Comparison of ENCODE assay signal across 8 cellular contexts in the genomic region with DNA sequence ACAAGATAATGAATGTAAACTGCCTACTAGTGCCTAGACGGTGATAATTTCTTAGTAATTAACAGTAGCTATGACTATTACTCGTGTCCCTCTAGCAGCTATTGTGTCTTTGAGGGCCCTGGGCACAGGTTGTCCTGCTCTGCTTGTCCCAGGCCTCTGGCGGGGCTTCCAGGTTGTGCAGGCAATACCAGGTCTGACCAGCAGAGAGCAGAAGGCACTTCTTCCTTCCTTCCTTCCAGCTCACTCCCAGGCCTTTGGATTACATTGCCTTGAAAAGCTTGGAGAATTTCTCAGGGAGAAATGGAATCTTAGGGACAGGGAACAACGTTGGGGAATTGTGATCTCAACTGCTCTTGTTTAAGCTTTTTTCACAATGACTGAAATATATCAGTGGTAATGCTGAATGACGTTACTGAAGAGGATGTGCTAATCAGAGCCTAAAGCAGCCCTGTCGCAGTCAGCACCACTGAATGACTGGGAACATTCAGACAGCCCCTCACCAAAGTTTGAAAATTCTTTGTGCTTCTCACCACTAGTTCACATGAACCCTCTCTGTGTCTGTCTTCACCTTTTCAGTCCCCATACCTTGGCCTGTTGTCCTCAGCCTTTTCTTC.
A peak's percentile ranks its signal among the peaks of the same experiment; 100 is the strongest.
DNase-seq lines count a peak whose midpoint lies in the region; ATAC-seq and TF ChIP-seq lines count a peak whose summit lies in the region.

No MANE protein-coding gene starts in this region.

- no peak overlapping the region for H3K4me3 ChIP-seq in fibroblast of mammary gland (ENCODE audit: control insufficient read depth, low read depth, low read length)

- DNase-seq in AG09319 (ENCODE audit: extremely low read depth, low read depth) = peak; percentile 16
- peak; percentile 48 to 85 for DNase-seq in NCI-H526 (lab: John Stamatoyannopoulos, UW)
- peak; percentile 41 for DNase-seq in activated T-cell treated with anti-CD3 and anti-CD28 coated beads for 48 hours (ENCODE audit: low read depth)
- peak; percentile 68 for DNase-seq in fibroblast of mammary gland (ENCODE audit: low read depth)
- DNase-seq in cortex of kidney (lab: John Stamatoyannopoulos, UW) = no peak

- no peaks in the 10 kb centered on the region for H3K9me3 Mint-ChIP-seq in nephron

- H3K36me3 Mint-ChIP-seq in nephron (ENCODE audit: low read depth) = no peaks in the 10 kb centered on the region

- H3K27me3 Mint-ChIP-seq in nephron (ENCODE audit: low read depth) = peaks cover 9% of the 10 kb centered on the region

- no peak overlapping the region for H3K4me3 Mint-ChIP-seq in nephron

- TF ChIP-seq POLR2A in GM18505 (IDR thresholded peaks at IDR 0.05; ENCODE audit: borderline replicate concordance, extremely low read depth, insufficient read depth, insufficient read length) = no peak

- TF ChIP-seq CTCF in AG09319 (IDR thresholded peaks at IDR 0.05; ENCODE audit: low read depth, low read length) (peak; percentile 82), fibroblast of mammary gland (conservative IDR thresholded peaks at IDR 0.05; ENCODE audit: control insufficient read depth, insufficient read depth, low read depth, low read length) (peak; percentile 96), nephron (IDR thresholded peaks at IDR 0.05; ENCODE audit: unreplicated experiment in 3 of 3) (peak; percentile 86 to 94 (median 92))

- peak; percentile 64 for ATAC-seq in GM18505 (IDR thresholded peaks at IDR 0.05; ENCODE audit: unreplicated experiment)
- ATAC-seq in HG03103 (IDR thresholded peaks at IDR 0.05; ENCODE audit: low read depth, unreplicated experiment) = peak; percentile 80

- H3K4me1 Mint-ChIP-seq in nephron = peaks cover 13% of the 10 kb centered on the region

- H3K27ac Mint-ChIP-seq in nephron = no peak overlapping the region
